In genomic region chr7:115068220-115068619, GRCh38 we compare ENCODE assay signal across 22 cellular contexts.
"Had no signal": no experiment of that assay in that cellular context is flagged by ENCODE, and none has a peak within 500 bp of the region (broad histone marks: within the 10 kb centered on the region; RNA-seq: fewer than 3 reads in every experiment).

No MANE protein-coding gene starts in this region.

- H3K9me3 Mint-ChIP-seq: memory B cell, natural killer cell had no signal

- H3K4me1 ChIP-seq: foreskin keratinocyte, left ventricle myocardium inferior, lower lobe of right lung had no signal

- H3K9me3 ChIP-seq: left ventricle myocardium inferior, lower lobe of right lung, pancreas had no signal

- H3K27ac ChIP-seq: dorsolateral prefrontal cortex, foreskin keratinocyte, left ventricle myocardium inferior, lower lobe of right lung, pancreas had no signal

- H3K36me3 ChIP-seq: left ventricle myocardium inferior, lower lobe of right lung, pancreas had no signal

- ATAC-seq: esophagus mucosa, foreskin keratinocyte, left cardiac atrium, lower lobe of right lung, natural killer cell, pancreas, right cardiac atrium had no signal

- H3K27ac Mint-ChIP-seq: immature natural killer cell, memory B cell, mesothelial cell of epicardium, natural killer cell, progenitor cell of endocrine pancreas, type B pancreatic cell had no signal

- H3K27me3 Mint-ChIP-seq: memory B cell, progenitor cell of endocrine pancreas, type B pancreatic cell had no signal

- H3K27me3 ChIP-seq: dorsolateral prefrontal cortex, foreskin keratinocyte, pancreas had no signal

- H3K4me3 Mint-ChIP-seq: immature natural killer cell, memory B cell, mesothelial cell of epicardium, natural killer cell, neural crest cell, type B pancreatic cell had no signal

- H3K36me3 Mint-ChIP-seq: memory B cell, mesothelial cell of epicardium, natural killer cell, type B pancreatic cell had no signal

- DNase-seq: cortex of kidney; dorsolateral prefrontal cortex; effector CD8-positive, alpha-beta T cell; immature natural killer cell; kidney; left cardiac atrium; left ventricle myocardium inferior; lower lobe of right lung; natural killer cell; nucleus accumbens; pancreas; right cardiac atrium; small intestine; stimulated activated CD4-positive, alpha-beta T cell treated with anti-CD3 and anti-CD28 coated beads, Interleukin-12 subunit alpha, Interleukin-12 subunit beta, amount 100 ng/mL, for 4 hours; stimulated activated naive CD4-positive, alpha-beta T cell treated with Interleukin-2 at 50 U/mL for 16 hours had no signal

- H3K4me3 ChIP-seq: dorsolateral prefrontal cortex, left ventricle myocardium inferior, lower lobe of right lung, pancreas had no signal

- H3K4me1 Mint-ChIP-seq: immature natural killer cell, mesothelial cell of epicardium, natural killer cell had no signal
